ENCODE assay signal across 31 cellular contexts in genomic region chr1:230463326-230463725, GRCh38. TPM values are rescaled to one million over a fixed set of nuclear protein-coding genes. Genes with fewer than 3 reads are reported as not detected.
"Had no signal": no experiment of that assay in that cellular context is flagged by ENCODE, and none has a peak within 500 bp of the region (broad histone marks: within the 10 kb centered on the region; RNA-seq: fewer than 3 reads in every experiment).

No MANE protein-coding gene starts in this region.

- H3K36me3 ChIP-seq: brain microvascular endothelial cell, esophagus squamous epithelium, WERI-Rb-1 had no signal

- DNase-seq: activated B cell treated with CpG ODN at 0.5 μM for 24 hours; activated CD4-positive, alpha-beta T cell treated with anti-CD3 and anti-CD28 coated beads for 48 hours; activated CD4-positive, alpha-beta T cell treated with anti-CD3 and anti-CD28 coated beads, Interleukin-2, amount 50 U/mL, for 1 hour; activated CD4-positive, alpha-beta T cell treated with anti-CD3 and anti-CD28 coated beads, Interleukin-2, amount 50 U/mL, for 48 hours; activated CD8-positive, alpha-beta memory T cell treated with anti-CD3 and anti-CD28 coated beads for 24 hours; activated CD8-positive, alpha-beta T cell treated with anti-CD3 and anti-CD28 coated beads for 36 hours; activated effector memory CD4-positive, alpha-beta T cell treated with Interleukin-2 at 50 U/mL for 16 hours; activated gamma-delta T cell treated with Interleukin-2 at 50 U/mL for 16 hours; activated naive CD4-positive, alpha-beta T cell treated with anti-CD3 and anti-CD28 coated beads, Interleukin-2, amount 50 U/mL, for 16 hours; activated naive CD4-positive, alpha-beta T cell treated with Interleukin-2 at 50 U/mL for 16 hours; activated T-cell treated with anti-CD3 and anti-CD28 coated beads, Interleukin-2, amount 50 U/mL, for 4 hours; amniotic stem cell; anterior cingulate cortex; brain microvascular endothelial cell; caudate nucleus; effector CD8-positive, alpha-beta T cell; erythroblast; esophagus squamous epithelium; head of caudate nucleus; T-helper 1 cell; T-helper 17 cell; T1000; WERI-Rb-1 had no signal

- FAIRE-seq: astrocyte, colon, endometrium, endothelial cell of umbilical vein, frontal cortex had no signal

- H3K27me3 ChIP-seq: brain microvascular endothelial cell had no signal

- ATAC-seq: activated CD4-positive, CD25-positive, alpha-beta regulatory T cell treated with anti-CD3 and anti-CD28 coated beads, Interleukin-2, amount 50 U/mL, for 24 hours; activated CD8-positive, alpha-beta T cell treated with anti-CD3 and anti-CD28 coated beads for 36 hours; activated T-cell treated with anti-CD3 and anti-CD28 coated beads, Interleukin-2, amount 50 U/mL, for 4 hours; activated T-helper 17 cell treated with anti-CD3 and anti-CD28 coated beads, Interleukin-2, amount 50 U/mL, for 72 hours; T-helper 17 cell had no signal

- H3K4me3 ChIP-seq: esophagus squamous epithelium had no signal

- H3K9me3 ChIP-seq: esophagus squamous epithelium had no signal

- H3K27ac ChIP-seq: brain microvascular endothelial cell, esophagus squamous epithelium, WERI-Rb-1 had no signal

RNA-seq across cellular contexts. Expression of gene PGBD5, which starts 37.2 kb away (rescaled TPM):
- total RNA-seq: activated B cell treated with CpG ODN at 0.5 μM for 24 hours; activated CD8-positive, alpha-beta T cell treated with anti-CD3 and anti-CD28 coated beads for 36 hours; endothelial cell of umbilical vein; fibroblast of villous mesenchyme; T-helper 17 cell had no signal
